ENCODE assay signal across 32 cellular contexts in genomic region chr7:11505471-11505870, GRCh38.
"Had no signal": no experiment of that assay in that cellular context is flagged by ENCODE, and none has a peak within 500 bp of the region (broad histone marks: within the 10 kb centered on the region; RNA-seq: fewer than 3 reads in every experiment).

No MANE protein-coding gene starts in this region.

- H3K4me1 ChIP-seq: ascending aorta, breast epithelium had no signal

- DNase-seq: activated CD4-positive, alpha-beta T cell treated with anti-CD3 and anti-CD28 coated beads for 1 hour; activated CD4-positive, alpha-beta T cell treated with anti-CD3 and anti-CD28 coated beads for 48 hours; activated CD4-positive, CD25-positive, alpha-beta regulatory T cell; activated CD8-positive, alpha-beta T cell treated with anti-CD3 and anti-CD28 coated beads for 36 hours; activated effector memory CD4-positive, alpha-beta T cell treated with anti-CD3 and anti-CD28 coated beads, Interleukin-2, amount 50 U/mL, for 16 hours; activated naive CD4-positive, alpha-beta T cell; activated naive CD4-positive, alpha-beta T cell treated with anti-CD3 and anti-CD28 coated beads, Interleukin-2, amount 50 U/mL, for 16 hours; activated naive CD8-positive, alpha-beta T cell treated with anti-CD3 and anti-CD28 coated beads for 36 hours; activated T-cell treated with anti-CD3 and anti-CD28 coated beads, Interleukin-2, amount 50 U/mL, for 1 hour; activated T-cell treated with anti-CD3 and anti-CD28 coated beads, Interleukin-2, amount 50 U/mL, for 72 hours; amniotic stem cell; cerebellar nuclear complex; Kasumi-1; MG63; NCI-H1048; NCI-H1436 treated with DMSO at 0.1 percent for 48 hours; NCI-H187 treated with DMSO at 0.1 percent for 48 hours; NCI-H2081; NCI-H2171 treated with DMSO at 0.1 percent for 48 hours; NCI-H2227 treated with DMSO at 0.1 percent for 48 hours; NCI-H524 treated with DMSO at 0.1 percent for 48 hours; NCI-H748 treated with DMSO at 0.1 percent for 48 hours; NK-92 treated with Interleukin-12 subunit alpha and Interleukin-12 subunit beta, amount 100 ng/mL, for 24 hours; PC-9; SIG-M5; T1000; WERI-Rb-1 had no signal

- H3K9me3 ChIP-seq: ascending aorta had no signal

- H3K27me3 ChIP-seq: ascending aorta, breast epithelium, MG63 had no signal

- H3K4me3 ChIP-seq: ascending aorta, breast epithelium, MG63, PC-9 had no signal

- H3K27me3 Mint-ChIP-seq: activated CD8-positive, alpha-beta T cell treated with anti-CD3 and anti-CD28 coated beads for 36 hours; activated naive CD8-positive, alpha-beta T cell treated with anti-CD3 and anti-CD28 coated beads for 36 hours; activated T-helper 17 cell treated with anti-CD3 and anti-CD28 coated beads, Interleukin-2, amount 50 U/mL, for 72 hours had no signal

- H3K27ac Mint-ChIP-seq: activated CD8-positive, alpha-beta T cell treated with anti-CD3 and anti-CD28 coated beads for 36 hours; activated naive CD8-positive, alpha-beta T cell treated with anti-CD3 and anti-CD28 coated beads for 36 hours; activated T-cell treated with anti-CD3 and anti-CD28 coated beads, Interleukin-2, amount 50 U/mL, for 72 hours; activated T-helper 17 cell treated with anti-CD3 and anti-CD28 coated beads, Interleukin-2, amount 50 U/mL, for 72 hours had no signal

- H2AFZ ChIP-seq: PC-9 had no signal

- H3K4me2 ChIP-seq: PC-9 had no signal

- H3K4me1 Mint-ChIP-seq: activated naive CD8-positive, alpha-beta T cell treated with anti-CD3 and anti-CD28 coated beads for 36 hours; activated T-helper 17 cell treated with anti-CD3 and anti-CD28 coated beads, Interleukin-2, amount 50 U/mL, for 72 hours had no signal

- H3K36me3 ChIP-seq: ascending aorta, breast epithelium, MG63, WERI-Rb-1 had no signal

- H3K36me3 Mint-ChIP-seq: activated naive CD8-positive, alpha-beta T cell treated with anti-CD3 and anti-CD28 coated beads for 36 hours had no signal

- H3K27ac ChIP-seq: ascending aorta, breast epithelium, PC-9, RWPE1, WERI-Rb-1 had no signal

- H3K4me3 Mint-ChIP-seq: activated CD8-positive, alpha-beta T cell treated with anti-CD3 and anti-CD28 coated beads for 36 hours; activated naive CD8-positive, alpha-beta T cell treated with anti-CD3 and anti-CD28 coated beads for 36 hours; activated T-cell treated with anti-CD3 and anti-CD28 coated beads, Interleukin-2, amount 50 U/mL, for 72 hours; activated T-helper 17 cell treated with anti-CD3 and anti-CD28 coated beads, Interleukin-2, amount 50 U/mL, for 72 hours had no signal

- ATAC-seq: activated CD8-positive, alpha-beta T cell treated with anti-CD3 and anti-CD28 coated beads for 36 hours; activated T-cell treated with anti-CD3 and anti-CD28 coated beads, Interleukin-2, amount 50 U/mL, for 72 hours; activated T-helper 17 cell treated with anti-CD3 and anti-CD28 coated beads, Interleukin-2, amount 50 U/mL, for 72 hours; Right ventricle myocardium inferior had no signal
